ENCODE assay signal across 1 cellular context in genomic region chr2:101120124-101120996, GRCh38.
TF ChIP-seq lines count a peak whose summit lies in the region.

No MANE protein-coding gene starts in this region.

TF ChIP-seq in HepG2, 621 proteins besides CTCF, POLR2A, EP300 and RAD21 (continued from another document and continues in another):
- TF ChIP-seq, protein P1, sequence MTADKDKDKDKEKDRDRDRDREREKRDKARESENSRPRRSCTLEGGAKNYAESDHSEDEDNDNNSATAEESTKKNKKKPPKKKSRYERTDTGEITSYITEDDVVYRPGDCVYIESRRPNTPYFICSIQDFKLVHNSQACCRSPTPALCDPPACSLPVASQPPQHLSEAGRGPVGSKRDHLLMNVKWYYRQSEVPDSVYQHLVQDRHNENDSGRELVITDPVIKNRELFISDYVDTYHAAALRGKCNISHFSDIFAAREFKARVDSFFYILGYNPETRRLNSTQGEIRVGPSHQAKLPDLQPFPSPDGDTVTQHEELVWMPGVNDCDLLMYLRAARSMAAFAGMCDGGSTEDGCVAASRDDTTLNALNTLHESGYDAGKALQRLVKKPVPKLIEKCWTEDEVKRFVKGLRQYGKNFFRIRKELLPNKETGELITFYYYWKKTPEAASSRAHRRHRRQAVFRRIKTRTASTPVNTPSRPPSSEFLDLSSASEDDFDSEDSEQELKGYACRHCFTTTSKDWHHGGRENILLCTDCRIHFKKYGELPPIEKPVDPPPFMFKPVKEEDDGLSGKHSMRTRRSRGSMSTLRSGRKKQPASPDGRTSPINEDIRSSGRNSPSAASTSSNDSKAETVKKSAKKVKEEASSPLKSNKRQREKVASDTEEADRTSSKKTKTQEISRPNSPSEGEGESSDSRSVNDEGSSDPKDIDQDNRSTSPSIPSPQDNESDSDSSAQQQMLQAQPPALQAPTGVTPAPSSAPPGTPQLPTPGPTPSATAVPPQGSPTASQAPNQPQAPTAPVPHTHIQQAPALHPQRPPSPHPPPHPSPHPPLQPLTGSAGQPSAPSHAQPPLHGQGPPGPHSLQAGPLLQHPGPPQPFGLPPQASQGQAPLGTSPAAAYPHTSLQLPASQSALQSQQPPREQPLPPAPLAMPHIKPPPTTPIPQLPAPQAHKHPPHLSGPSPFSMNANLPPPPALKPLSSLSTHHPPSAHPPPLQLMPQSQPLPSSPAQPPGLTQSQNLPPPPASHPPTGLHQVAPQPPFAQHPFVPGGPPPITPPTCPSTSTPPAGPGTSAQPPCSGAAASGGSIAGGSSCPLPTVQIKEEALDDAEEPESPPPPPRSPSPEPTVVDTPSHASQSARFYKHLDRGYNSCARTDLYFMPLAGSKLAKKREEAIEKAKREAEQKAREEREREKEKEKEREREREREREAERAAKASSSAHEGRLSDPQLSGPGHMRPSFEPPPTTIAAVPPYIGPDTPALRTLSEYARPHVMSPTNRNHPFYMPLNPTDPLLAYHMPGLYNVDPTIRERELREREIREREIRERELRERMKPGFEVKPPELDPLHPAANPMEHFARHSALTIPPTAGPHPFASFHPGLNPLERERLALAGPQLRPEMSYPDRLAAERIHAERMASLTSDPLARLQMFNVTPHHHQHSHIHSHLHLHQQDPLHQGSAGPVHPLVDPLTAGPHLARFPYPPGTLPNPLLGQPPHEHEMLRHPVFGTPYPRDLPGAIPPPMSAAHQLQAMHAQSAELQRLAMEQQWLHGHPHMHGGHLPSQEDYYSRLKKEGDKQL (CRISPR knock-in tag; IDR thresholded peaks at IDR 0.05; ENCODE audit: low read depth) = no peak
- TF ChIP-seq RFXAP (CRISPR knock-in tag; IDR thresholded peaks at IDR 0.05; ENCODE audit: borderline replicate concordance) (0 out of 2 replicates have a peak, but pooled peaks have one; percentile 40), ZNF747 (CRISPR knock-in tag; IDR thresholded peaks at IDR 0.05; ENCODE audit: borderline replicate concordance) (no peak), SRY (CRISPR knock-in tag; IDR thresholded peaks at IDR 0.05) (no peak), ZNF280B (CRISPR knock-in tag; IDR thresholded peaks at IDR 0.05; ENCODE audit: borderline replicate concordance) (no peak), RBFOX2 (IDR thresholded peaks at IDR 0.05; ENCODE audit: low read depth, low read length) (no peak), BRCA1 (CRISPR knock-in tag; IDR thresholded peaks at IDR 0.05) (no peak), ZNF3 (CRISPR knock-in tag; IDR thresholded peaks at IDR 0.05) (peak; percentile 52; the same call in 1 of the 2 replicates), NFIB (CRISPR knock-in tag; IDR thresholded peaks at IDR 0.05; ENCODE audit: borderline replicate concordance) (no peak), ZNF564 (CRISPR knock-in tag; IDR thresholded peaks at IDR 0.05) (peak; percentile 64; the same call in 1 of the 2 replicates), MLLT10 (CRISPR knock-in tag; IDR thresholded peaks at IDR 0.05) (no peak), U2AF1 (optimal IDR thresholded peaks at IDR 0.05; ENCODE audit: low read depth, low read length) (no peak), STAT6 (CRISPR knock-in tag; IDR thresholded peaks at IDR 0.05; ENCODE audit: borderline replicate concordance) (no peak; the same call in 1 of the 2 replicates), ZKSCAN5 (CRISPR knock-in tag; IDR thresholded peaks at IDR 0.05) (no peak)
- TF ChIP-seq, protein P2, sequence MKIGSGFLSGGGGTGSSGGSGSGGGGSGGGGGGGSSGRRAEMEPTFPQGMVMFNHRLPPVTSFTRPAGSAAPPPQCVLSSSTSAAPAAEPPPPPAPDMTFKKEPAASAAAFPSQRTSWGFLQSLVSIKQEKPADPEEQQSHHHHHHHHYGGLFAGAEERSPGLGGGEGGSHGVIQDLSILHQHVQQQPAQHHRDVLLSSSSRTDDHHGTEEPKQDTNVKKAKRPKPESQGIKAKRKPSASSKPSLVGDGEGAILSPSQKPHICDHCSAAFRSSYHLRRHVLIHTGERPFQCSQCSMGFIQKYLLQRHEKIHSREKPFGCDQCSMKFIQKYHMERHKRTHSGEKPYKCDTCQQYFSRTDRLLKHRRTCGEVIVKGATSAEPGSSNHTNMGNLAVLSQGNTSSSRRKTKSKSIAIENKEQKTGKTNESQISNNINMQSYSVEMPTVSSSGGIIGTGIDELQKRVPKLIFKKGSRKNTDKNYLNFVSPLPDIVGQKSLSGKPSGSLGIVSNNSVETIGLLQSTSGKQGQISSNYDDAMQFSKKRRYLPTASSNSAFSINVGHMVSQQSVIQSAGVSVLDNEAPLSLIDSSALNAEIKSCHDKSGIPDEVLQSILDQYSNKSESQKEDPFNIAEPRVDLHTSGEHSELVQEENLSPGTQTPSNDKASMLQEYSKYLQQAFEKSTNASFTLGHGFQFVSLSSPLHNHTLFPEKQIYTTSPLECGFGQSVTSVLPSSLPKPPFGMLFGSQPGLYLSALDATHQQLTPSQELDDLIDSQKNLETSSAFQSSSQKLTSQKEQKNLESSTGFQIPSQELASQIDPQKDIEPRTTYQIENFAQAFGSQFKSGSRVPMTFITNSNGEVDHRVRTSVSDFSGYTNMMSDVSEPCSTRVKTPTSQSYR (CRISPR knock-in tag; IDR thresholded peaks at IDR 0.05; ENCODE audit: borderline replicate concordance) = 0 out of 2 replicates have a peak, but pooled peaks have one; percentile 9
- TF ChIP-seq, protein P3, sequence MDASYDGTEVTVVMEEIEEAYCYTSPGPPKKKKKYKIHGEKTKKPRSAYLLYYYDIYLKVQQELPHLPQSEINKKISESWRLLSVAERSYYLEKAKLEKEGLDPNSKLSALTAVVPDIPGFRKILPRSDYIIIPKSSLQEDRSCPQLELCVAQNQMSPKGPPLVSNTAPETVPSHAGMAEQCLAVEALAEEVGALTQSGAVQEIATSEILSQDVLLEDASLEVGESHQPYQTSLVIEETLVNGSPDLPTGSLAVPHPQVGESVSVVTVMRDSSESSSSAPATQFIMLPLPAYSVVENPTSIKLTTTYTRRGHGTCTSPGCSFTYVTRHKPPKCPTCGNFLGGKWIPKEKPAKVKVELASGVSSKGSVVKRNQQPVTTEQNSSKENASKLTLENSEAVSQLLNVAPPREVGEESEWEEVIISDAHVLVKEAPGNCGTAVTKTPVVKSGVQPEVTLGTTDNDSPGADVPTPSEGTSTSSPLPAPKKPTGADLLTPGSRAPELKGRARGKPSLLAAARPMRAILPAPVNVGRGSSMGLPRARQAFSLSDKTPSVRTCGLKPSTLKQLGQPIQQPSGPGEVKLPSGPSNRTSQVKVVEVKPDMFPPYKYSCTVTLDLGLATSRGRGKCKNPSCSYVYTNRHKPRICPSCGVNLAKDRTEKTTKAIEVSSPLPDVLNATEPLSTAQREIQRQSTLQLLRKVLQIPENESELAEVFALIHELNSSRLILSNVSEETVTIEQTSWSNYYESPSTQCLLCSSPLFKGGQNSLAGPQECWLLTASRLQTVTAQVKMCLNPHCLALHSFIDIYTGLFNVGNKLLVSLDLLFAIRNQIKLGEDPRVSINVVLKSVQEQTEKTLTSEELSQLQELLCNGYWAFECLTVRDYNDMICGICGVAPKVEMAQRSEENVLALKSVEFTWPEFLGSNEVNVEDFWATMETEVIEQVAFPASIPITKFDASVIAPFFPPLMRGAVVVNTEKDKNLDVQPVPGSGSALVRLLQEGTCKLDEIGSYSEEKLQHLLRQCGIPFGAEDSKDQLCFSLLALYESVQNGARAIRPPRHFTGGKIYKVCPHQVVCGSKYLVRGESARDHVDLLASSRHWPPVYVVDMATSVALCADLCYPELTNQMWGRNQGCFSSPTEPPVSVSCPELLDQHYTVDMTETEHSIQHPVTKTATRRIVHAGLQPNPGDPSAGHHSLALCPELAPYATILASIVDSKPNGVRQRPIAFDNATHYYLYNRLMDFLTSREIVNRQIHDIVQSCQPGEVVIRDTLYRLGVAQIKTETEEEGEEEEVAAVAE (CRISPR knock-in tag; IDR thresholded peaks at IDR 0.05; ENCODE audit: borderline replicate concordance) = 0 out of 2 replicates have a peak, but pooled peaks have one; percentile 0
- TF ChIP-seq, protein P4, sequence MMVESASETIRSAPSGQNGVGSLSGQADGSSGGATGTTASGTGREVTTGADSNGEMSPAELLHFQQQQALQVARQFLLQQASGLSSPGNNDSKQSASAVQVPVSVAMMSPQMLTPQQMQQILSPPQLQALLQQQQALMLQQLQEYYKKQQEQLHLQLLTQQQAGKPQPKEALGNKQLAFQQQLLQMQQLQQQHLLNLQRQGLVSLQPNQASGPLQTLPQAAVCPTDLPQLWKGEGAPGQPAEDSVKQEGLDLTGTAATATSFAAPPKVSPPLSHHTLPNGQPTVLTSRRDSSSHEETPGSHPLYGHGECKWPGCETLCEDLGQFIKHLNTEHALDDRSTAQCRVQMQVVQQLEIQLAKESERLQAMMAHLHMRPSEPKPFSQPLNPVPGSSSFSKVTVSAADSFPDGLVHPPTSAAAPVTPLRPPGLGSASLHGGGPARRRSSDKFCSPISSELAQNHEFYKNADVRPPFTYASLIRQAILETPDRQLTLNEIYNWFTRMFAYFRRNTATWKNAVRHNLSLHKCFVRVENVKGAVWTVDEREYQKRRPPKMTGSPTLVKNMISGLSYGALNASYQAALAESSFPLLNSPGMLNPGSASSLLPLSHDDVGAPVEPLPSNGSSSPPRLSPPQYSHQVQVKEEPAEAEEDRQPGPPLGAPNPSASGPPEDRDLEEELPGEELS (CRISPR knock-in tag; IDR thresholded peaks at IDR 0.05) = peak; percentile 89; the same call in 1 of the 2 replicates
- TF ChIP-seq, protein P5, sequence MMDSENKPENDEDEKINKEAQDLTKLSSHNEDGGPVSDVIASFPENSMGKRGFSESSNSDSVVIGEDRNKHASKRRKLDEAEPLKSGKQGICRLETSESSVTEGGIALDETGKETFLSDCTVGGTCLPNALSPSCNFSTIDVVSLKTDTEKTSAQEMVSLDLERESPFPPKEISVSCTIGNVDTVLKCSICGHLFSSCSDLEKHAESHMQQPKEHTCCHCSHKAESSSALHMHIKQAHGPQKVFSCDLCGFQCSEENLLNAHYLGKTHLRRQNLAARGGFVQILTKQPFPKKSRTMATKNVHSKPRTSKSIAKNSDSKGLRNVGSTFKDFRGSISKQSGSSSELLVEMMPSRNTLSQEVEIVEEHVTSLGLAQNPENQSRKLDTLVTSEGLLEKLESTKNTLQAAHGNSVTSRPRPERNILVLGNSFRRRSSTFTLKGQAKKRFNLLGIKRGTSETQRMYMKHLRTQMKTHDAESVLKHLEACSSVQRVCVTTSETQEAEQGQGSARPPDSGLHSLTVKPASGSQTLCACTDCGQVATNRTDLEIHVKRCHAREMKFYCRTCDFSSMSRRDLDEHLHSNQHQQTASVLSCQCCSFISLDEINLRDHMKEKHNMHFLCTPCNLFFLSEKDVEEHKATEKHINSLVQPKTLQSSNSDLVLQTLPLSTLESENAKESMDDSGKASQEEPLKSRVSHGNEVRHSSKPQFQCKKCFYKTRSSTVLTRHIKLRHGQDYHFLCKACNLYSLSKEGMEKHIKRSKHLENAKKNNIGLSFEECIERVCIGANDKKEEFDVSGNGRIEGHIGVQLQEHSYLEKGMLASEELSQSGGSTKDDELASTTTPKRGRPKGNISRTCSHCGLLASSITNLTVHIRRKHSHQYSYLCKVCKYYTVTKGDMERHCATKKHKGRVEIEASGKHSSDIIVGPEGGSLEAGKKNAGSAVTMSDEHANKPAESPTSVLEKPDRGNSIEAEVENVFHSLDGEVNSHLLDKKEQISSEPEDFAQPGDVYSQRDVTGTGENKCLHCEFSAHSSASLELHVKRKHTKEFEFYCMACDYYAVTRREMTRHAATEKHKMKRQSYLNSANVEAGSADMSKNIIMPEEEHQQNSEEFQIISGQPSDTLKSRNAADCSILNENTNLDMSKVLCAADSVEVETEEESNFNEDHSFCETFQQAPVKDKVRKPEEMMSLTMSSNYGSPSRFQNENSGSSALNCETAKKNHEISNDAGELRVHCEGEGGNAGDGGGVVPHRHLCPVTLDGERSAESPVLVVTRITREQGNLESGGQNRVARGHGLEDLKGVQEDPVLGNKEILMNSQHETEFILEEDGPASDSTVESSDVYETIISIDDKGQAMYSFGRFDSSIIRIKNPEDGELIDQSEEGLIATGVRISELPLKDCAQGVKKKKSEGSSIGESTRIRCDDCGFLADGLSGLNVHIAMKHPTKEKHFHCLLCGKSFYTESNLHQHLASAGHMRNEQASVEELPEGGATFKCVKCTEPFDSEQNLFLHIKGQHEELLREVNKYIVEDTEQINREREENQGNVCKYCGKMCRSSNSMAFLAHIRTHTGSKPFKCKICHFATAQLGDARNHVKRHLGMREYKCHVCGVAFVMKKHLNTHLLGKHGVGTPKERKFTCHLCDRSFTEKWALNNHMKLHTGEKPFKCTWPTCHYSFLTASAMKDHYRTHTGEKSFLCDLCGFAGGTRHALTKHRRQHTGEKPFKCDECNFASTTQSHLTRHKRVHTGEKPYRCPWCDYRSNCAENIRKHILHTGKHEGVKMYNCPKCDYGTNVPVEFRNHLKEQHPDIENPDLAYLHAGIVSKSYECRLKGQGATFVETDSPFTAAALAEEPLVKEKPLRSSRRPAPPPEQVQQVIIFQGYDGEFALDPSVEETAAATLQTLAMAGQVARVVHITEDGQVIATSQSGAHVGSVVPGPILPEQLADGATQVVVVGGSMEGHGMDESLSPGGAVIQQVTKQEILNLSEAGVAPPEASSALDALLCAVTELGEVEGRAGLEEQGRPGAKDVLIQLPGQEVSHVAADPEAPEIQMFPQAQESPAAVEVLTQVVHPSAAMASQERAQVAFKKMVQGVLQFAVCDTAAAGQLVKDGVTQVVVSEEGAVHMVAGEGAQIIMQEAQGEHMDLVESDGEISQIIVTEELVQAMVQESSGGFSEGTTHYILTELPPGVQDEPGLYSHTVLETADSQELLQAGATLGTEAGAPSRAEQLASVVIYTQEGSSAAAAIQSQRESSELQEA (CRISPR knock-in tag; IDR thresholded peaks at IDR 0.05; ENCODE audit: not compliant biosample characterization) = peak; percentile 67
